ENCODE assay signal across 1 cellular context in genomic region chr17:50604470-50604869, GRCh38.
TF ChIP-seq lines count a peak whose summit lies in the region.

No MANE protein-coding gene starts in this region.

TF ChIP-seq in IMR-90, 13 proteins besides CTCF, POLR2A, EP300 and RAD21:
- TF ChIP-seq NFE2L2 (IDR thresholded peaks at IDR 0.05; ENCODE audit: low read depth, low read length) (no peak), ELK1 (IDR thresholded peaks at IDR 0.05; ENCODE audit: borderline replicate concordance, low read depth, low read length) (no peak), FOS (IDR thresholded peaks at IDR 0.05; ENCODE audit: low read depth, low read length) (no peak), BHLHE40 (IDR thresholded peaks at IDR 0.05; ENCODE audit: low read depth, low read length) (no peak), USF2 (IDR thresholded peaks at IDR 0.05; ENCODE audit: low read depth, low read length) (no peak), RFX5 (IDR thresholded peaks at IDR 0.05; ENCODE audit: low read depth, low read length) (no peak), RCOR1 (IDR thresholded peaks at IDR 0.05; ENCODE audit: insufficient replicate concordance, low read length) (no peak), MAFK (IDR thresholded peaks at IDR 0.05; ENCODE audit: low read depth, low read length) (no peak), CHD1 (IDR thresholded peaks at IDR 0.05; ENCODE audit: low read depth, low read length) (no peak), MXI1 (IDR thresholded peaks at IDR 0.05; ENCODE audit: borderline replicate concordance, low read depth, low read length) (no peak), SMC3 (IDR thresholded peaks at IDR 0.05; ENCODE audit: low read depth, low read length) (no peak), MAZ (IDR thresholded peaks at IDR 0.05; ENCODE audit: borderline replicate concordance, low read depth, low read length) (no peak), CEBPB (IDR thresholded peaks at IDR 0.05; ENCODE audit: low read depth, low read length) (no peak)
